Comparison of ENCODE assay signal across 24 cellular contexts in the genomic region with DNA sequence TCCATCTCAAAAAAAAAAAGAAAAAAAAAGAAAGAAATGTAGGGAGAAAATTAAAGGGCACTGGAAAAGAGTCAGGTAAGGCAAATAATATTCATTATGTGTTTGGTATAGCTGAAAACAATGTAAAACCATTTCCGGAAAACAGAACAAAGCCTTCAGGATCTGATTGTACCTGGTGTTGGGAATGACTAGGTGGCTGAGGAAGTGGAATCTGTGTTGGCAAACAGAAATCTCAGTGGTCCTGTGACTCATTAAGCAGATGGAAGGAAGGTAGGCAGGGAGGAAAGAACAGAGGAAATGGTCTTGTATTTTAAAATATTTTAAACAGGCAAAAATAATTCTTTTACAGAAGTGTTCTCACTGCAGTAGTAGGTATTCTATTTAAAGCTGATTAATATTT. TPM values are rescaled to one million over a fixed set of nuclear protein-coding genes. Genes with fewer than 3 reads are reported as not detected.
A peak's percentile ranks its signal among the peaks of the same experiment; 100 is the strongest.
DNase-seq lines count a peak whose midpoint lies in the region; ATAC-seq, FAIRE-seq and TF ChIP-seq lines count a peak whose summit lies in the region.
"Had no signal": no experiment of that assay in that cellular context is flagged by ENCODE, and none has a peak within 500 bp of the region (broad histone marks: within the 10 kb centered on the region; RNA-seq: fewer than 3 reads in every experiment).

No MANE protein-coding gene starts in this region.

- POLR2A ChIA-PET in endothelial cell of umbilical vein (lab: Charles Lee), result no interaction called here

- no peaks in the 10 kb centered on the region for H3K27me3 Mint-ChIP-seq in T-helper 17 cell
- H3K27me3 Mint-ChIP-seq in nephron progenitor cell (ENCODE audit: low read depth, poor library complexity), result peaks cover 3% of the 10 kb centered on the region
- H3K27me3 Mint-ChIP-seq: CD4-positive, alpha-beta T cell had no signal

- H2AFZ ChIP-seq in endothelial cell of umbilical vein (ENCODE audit: low read depth, low read length), result no peak overlapping the region
- H2AFZ ChIP-seq: GM23338 had no signal

- no peak for ATAC-seq in T-helper 17 cell
- no peak for ATAC-seq in activated CD4-positive, CD25-positive, alpha-beta regulatory T cell treated with anti-CD3 and anti-CD28 coated beads, Interleukin-2, amount 50 U/mL, for 24 hours
- ATAC-seq: A549, GM12878, GM23338, K562 had no signal

- dilution Hi-C loops in endothelial cell of umbilical vein (cut with MboI; ENCODE audit: extremely low pct_ligation_motif_present, low sequenced_read_pairs), result no loop called here

- H3K4me1 Mint-ChIP-seq in T-helper 17 cell, result no peaks in the 10 kb centered on the region
- no peaks in the 10 kb centered on the region for H3K4me1 Mint-ChIP-seq in nephron progenitor cell
- H3K4me1 Mint-ChIP-seq: GM23338 had no signal

- H3K9me3 ChIP-seq in T-helper 17 cell (ENCODE audit: control insufficient read depth, low read length, poor library complexity, severe bottlenecking) (no peaks in the 10 kb centered on the region), endothelial cell of umbilical vein (replicated peaks; ENCODE audit: control insufficient read depth, insufficient read depth, low read length) (no peaks in the 10 kb centered on the region)
- H3K9me3 ChIP-seq: Caco-2 had no signal

- peaks cover 6% of the 10 kb centered on the region for H3K4me1 ChIP-seq in endothelial cell of umbilical vein (ENCODE audit: control insufficient read depth, extremely low read depth, insufficient read depth, low read length)
- H3K4me1 ChIP-seq: A549, Caco-2 had no signal

- H3K9me1 ChIP-seq in endothelial cell of umbilical vein (replicated peaks; ENCODE audit: control insufficient read depth, extremely low read depth, insufficient read depth, low read length), result no peaks in the 10 kb centered on the region

- DNase-seq in ELR (ENCODE audit: low read depth), result peak; percentile 10
- no peak for DNase-seq in T-helper 17 cell
- DNase-seq in endothelial cell of umbilical vein (ENCODE audit: low read depth, low spot score), result peak; percentile 30
- no peak for DNase-seq in nephron progenitor cell
- DNase-seq in DMS153 (lab: John Stamatoyannopoulos, UW), result no peak
- no peak for DNase-seq in activated T-cell treated with anti-CD3 and anti-CD28 coated beads, Interleukin-2, amount 50 U/mL, for 48 hours
- DNase-seq: AML-193; Caco-2; CD4-positive, alpha-beta T cell; DMS79 treated with DMSO at 0.1 percent for 48 hours; HCEC 1CT; IMR-90 had no signal

- peak; percentile 62 for FAIRE-seq in endothelial cell of umbilical vein (lab: Jason Lieb, UNC)
- FAIRE-seq: A549, D721Med, GM12878, H54, HTR-8/SVneo, K562 had no signal

- no peak overlapping the region for H3K27ac ChIP-seq in endothelial cell of umbilical vein (ENCODE audit: insufficient read depth, low read depth, low read length)
- H3K27ac ChIP-seq: 22Rv1, A549, C4-2B, HL-60 had no signal

- H3K9me3 Mint-ChIP-seq in nephron progenitor cell, result peaks cover 18% of the 10 kb centered on the region
- H3K9me3 Mint-ChIP-seq: GM23338 had no signal

- BruUV-seq in endothelial cell of umbilical vein (replicated peaks; lab: Mats Ljungman, UMichigan), result no TSS peak

- H3K27me3 ChIP-seq in endothelial cell of umbilical vein (ENCODE audit: control insufficient read depth in 2 of 2, insufficient read depth in 2 of 2, low read length in 2 of 2), result no peaks in the 10 kb centered on the region

- TF ChIP-seq CTCF in endothelial cell of umbilical vein (IDR thresholded peaks at IDR 0.05; ENCODE audit: extremely low read depth in 1 of 2, insufficient read depth in 1 of 2, low read depth in 1 of 2, low read length in 2 of 2) (no peak), nephron progenitor cell (IDR thresholded peaks at IDR 0.05) (no peak)

- H3K36me3 Mint-ChIP-seq in T-helper 17 cell (ENCODE audit: low read depth), result peaks cover 8% of the 10 kb centered on the region
- peaks cover 43% of the 10 kb centered on the region for H3K36me3 Mint-ChIP-seq in nephron progenitor cell (ENCODE audit: low read depth)

- no peak overlapping the region for H3K4me3 ChIP-seq in endothelial cell of umbilical vein (replicated peaks in 1 of 3; ENCODE audit: insufficient read depth in 1 of 3, low read depth in 1 of 3, low read length in 3 of 3)
- H3K4me3 ChIP-seq: A549, GM12878, GM23338, K562 had no signal

- H3K4me2 ChIP-seq in endothelial cell of umbilical vein (ENCODE audit: insufficient read depth, low read length), result no peak overlapping the region
- H3K4me2 ChIP-seq: A549, GM23338 had no signal

- H3K9ac ChIP-seq in endothelial cell of umbilical vein (replicated peaks; ENCODE audit: extremely low read depth, insufficient read depth, low read length), result no peak overlapping the region

- no peak overlapping the region for H3K4me3 Mint-ChIP-seq in T-helper 17 cell
- H3K4me3 Mint-ChIP-seq in nephron progenitor cell, result no peak overlapping the region
- H3K4me3 Mint-ChIP-seq: CD4-positive, alpha-beta T cell; GM23338 had no signal

- intact Hi-C loops in endothelial cell of umbilical vein (cut with micrococcal nuclease), result no loop called here

- H3K27ac Mint-ChIP-seq in T-helper 17 cell (peak overlapping the region; percentile 44), nephron progenitor cell (peak overlapping the region; percentile 79)
- H3K27ac Mint-ChIP-seq: CD4-positive, alpha-beta T cell; GM23338 had no signal

- H3K36me3 ChIP-seq in endothelial cell of umbilical vein (ENCODE audit: control insufficient read depth in 2 of 2, extremely low read depth in 1 of 2, insufficient read depth in 2 of 2, low read length in 2 of 2), result no peaks in the 10 kb centered on the region

- no peak for TF ChIP-seq POLR2A in endothelial cell of umbilical vein (IDR thresholded peaks at IDR 0.05; ENCODE audit: low read depth, low read length)

- CTCF ChIA-PET in endothelial cell of umbilical vein (lab: Charles Lee), result interaction anchor here (1.3 kb wide), 1 partner anchor 23 kb away, joined by 3 read pairs; no protein-coding TSS in a partner anchor

- H4K20me1 ChIP-seq in endothelial cell of umbilical vein (replicated peaks; ENCODE audit: control insufficient read depth, extremely low read depth, insufficient read depth, low read length), result no peaks in the 10 kb centered on the region

- H3K79me2 ChIP-seq in endothelial cell of umbilical vein (ENCODE audit: control insufficient read depth, insufficient read depth, low read length), result no peaks in the 10 kb centered on the region

TF ChIP-seq in endothelial cell of umbilical vein, 7 proteins besides CTCF, POLR2A, EP300 and RAD21:
- no peak for TF ChIP-seq GATA2 (IDR thresholded peaks at IDR 0.05; ENCODE audit: insufficient read depth, insufficient read length, low read depth, low read length)
- peak; percentile 32 for TF ChIP-seq FOS (IDR thresholded peaks at IDR 0.05; ENCODE audit: borderline replicate concordance, insufficient read depth, low read length)
- no peak for TF ChIP-seq MYC (IDR thresholded peaks at IDR 0.05; ENCODE audit: low read depth, low read length)
- TF ChIP-seq POLR2AphosphoS5 (IDR thresholded peaks at IDR 0.05; ENCODE audit: insufficient read depth, low read depth, low read length), result no peak

RNA-seq across cellular contexts. Expression of a gene that starts 55.7 kb away (rescaled TPM):
- total RNA-seq in T-helper 17 cell (100 to 1,000 TPM in 1 of 2 donors, 10 to 100 TPM in 1; 91.9 to 149 TPM), endothelial cell of umbilical vein (30.9 and 33.0 TPM in 2 replicates)
- polyA plus RNA-seq in endothelial cell of umbilical vein, result 7.2 and 9.3 TPM in 2 replicates
- 6.7 and 7.0 TPM in 2 replicates for polyA plus RNA-seq in endothelial cell of umbilical vein (2011; cell fraction: cytosol; rRNA removed)
- polyA plus RNA-seq in endothelial cell of umbilical vein (2011; cell fraction: nucleus; rRNA removed), result 13.5 and 14.3 TPM in 2 replicates
- 16.6 and 19.7 TPM in 2 replicates for polyA plus RNA-seq in endothelial cell of umbilical vein (2012)
- 2.5 TPM in 2 replicates for polyA minus RNA-seq in endothelial cell of umbilical vein
- polyA minus RNA-seq in endothelial cell of umbilical vein (2011; cell fraction: cytosol; rRNA and poly(A)+ RNA removed), result not detected
- 5.0 and 8.9 TPM in 2 replicates for polyA minus RNA-seq in endothelial cell of umbilical vein (2011; cell fraction: nucleus; rRNA and poly(A)+ RNA removed)
- total RNA-seq: G401, GM23338, IMR-90 had no signal

Comparison
In these comparisons a context has a peak if more than half of its experiments do, and no peak if none do; other contexts are left out.
1. DNase-seq: peak in ELR (single experiment) and endothelial cell of umbilical vein (single experiment); none in T-helper 17 cell (0 of 3), nephron progenitor cell (single experiment), DMS153 (single experiment) and activated T-cell treated with anti-CD3 and anti-CD28 coated beads, Interleukin-2, amount 50 U/mL, for 48 hours (0 of 2).